In the genomic region with DNA sequence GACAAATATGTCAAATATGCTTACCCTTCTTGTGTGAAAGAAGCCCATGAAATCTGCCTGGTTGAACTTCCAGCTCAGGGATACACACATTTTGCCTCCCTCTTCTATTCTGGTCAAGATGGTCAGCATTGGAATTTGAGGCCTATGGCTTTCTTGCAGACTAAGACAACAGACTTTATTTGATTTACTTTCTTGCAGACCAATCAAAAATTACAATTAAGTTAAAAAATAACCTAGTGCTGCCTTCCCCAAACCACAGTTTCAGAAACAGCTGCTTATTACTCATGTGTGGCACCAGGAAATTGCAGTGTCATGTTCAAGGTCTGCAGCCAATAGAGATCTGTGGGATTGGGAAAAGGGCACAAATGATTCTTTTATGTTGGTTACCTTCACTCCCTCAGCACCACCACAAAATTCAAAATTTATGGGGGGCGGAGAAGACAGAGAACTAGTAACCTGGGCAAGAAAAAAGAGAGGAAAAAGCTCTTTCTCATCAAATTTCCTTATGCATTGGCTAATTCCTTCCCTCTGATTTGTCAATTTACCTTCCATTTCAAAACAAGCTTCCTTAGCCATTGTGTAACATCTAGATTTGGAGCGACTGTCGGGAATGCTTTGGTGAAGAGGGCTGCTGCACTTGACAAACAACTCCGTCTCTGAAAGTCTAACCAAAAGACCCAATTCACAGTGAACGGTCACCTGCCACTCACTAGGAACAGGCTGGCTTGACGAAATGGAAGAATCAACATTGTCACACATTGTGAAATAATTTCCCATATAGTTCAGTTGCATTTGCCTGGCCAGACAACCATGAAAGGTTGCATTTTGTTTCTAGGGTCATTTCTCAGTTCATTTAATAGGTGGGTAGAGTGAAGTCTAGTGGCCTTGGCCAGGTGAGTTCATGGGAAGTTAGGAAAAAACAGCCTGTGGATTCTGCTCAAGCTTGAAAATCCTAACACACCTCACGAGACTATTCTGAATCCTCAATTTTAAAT, we compare ENCODE assay signal across 10 cellular contexts.
DNase-seq lines count a peak whose midpoint lies in the region; ATAC-seq and TF ChIP-seq lines count a peak whose summit lies in the region.
"Had no signal": no experiment of that assay in that cellular context is flagged by ENCODE, and none has a peak within 500 bp of the region (broad histone marks: within the 10 kb centered on the region; RNA-seq: fewer than 3 reads in every experiment).

No MANE protein-coding gene starts in this region.

- no peaks in the 10 kb centered on the region for H3K36me3 ChIP-seq in adipocyte (ENCODE audit: control insufficient read depth, insufficient read depth, low read length, severe bottlenecking)
- peaks cover 3% of the 10 kb centered on the region for H3K36me3 ChIP-seq in lower lobe of right lung
- H3K36me3 ChIP-seq in heart right ventricle, result peaks cover 0 to 6% (median 0%) of the 10 kb centered on the region in 9 donors
- H3K36me3 ChIP-seq: thoracic aorta had no signal

- 78 to 97% methylated on average over 7 of the region's 7 CpGs for WGBS in heart right ventricle, 2 donors

- no peaks in the 10 kb centered on the region for H3K27me3 ChIP-seq in adipocyte (replicated peaks; ENCODE audit: control insufficient read depth, insufficient read depth, low read length)
- no peaks in the 10 kb centered on the region for H3K27me3 ChIP-seq in lower lobe of right lung (ENCODE audit: low read depth)
- H3K27me3 ChIP-seq in heart right ventricle, result no peaks in the 10 kb centered on the region

- H3K27ac ChIP-seq in lower lobe of right lung, result peak overlapping the region; percentile 28
- peak overlapping the region in 1 of 10 donors; percentile 11 for H3K27ac ChIP-seq in heart right ventricle

- H3K4me1 ChIP-seq in adipocyte (ENCODE audit: control insufficient read depth, insufficient read depth, low read length), result peaks cover 35% of the 10 kb centered on the region
- peaks cover 10% of the 10 kb centered on the region for H3K4me1 ChIP-seq in lower lobe of right lung
- H3K4me1 ChIP-seq in heart right ventricle, result peaks cover 0 to 19% (median 0%) of the 10 kb centered on the region in 9 donors

- DNase-seq in EH (ENCODE audit: low read depth) (peak; percentile 85), adipocyte (ENCODE audit: low read depth) (peak; percentile 57), lower lobe of right lung (no peak), heart right ventricle (no peak), OCI-M2 (lab: John Stamatoyannopoulos, UW; ENCODE audit: unreplicated experiment) (no peak), sciatic nerve (ENCODE audit: low spot score) (no peak), left cardiac atrium (no peak)
- DNase-seq: cortex of kidney had no signal

- TF ChIP-seq CTCF in lower lobe of right lung (IDR thresholded peaks at IDR 0.05) (no peak), heart right ventricle (IDR thresholded peaks at IDR 0.05) (no peak)

- H3K9me3 ChIP-seq in adipocyte (ENCODE audit: control insufficient read depth, low read length), result no peaks in the 10 kb centered on the region
- no peaks in the 10 kb centered on the region for H3K9me3 ChIP-seq in lower lobe of right lung
- no peaks in the 10 kb centered on the region for H3K9me3 ChIP-seq in heart right ventricle
- H3K9me3 ChIP-seq: thoracic aorta had no signal

- H3K9ac ChIP-seq in adipocyte (ENCODE audit: low read length), result peak overlapping the region; percentile 20

- H3K4me3 ChIP-seq in adipocyte (ENCODE audit: low read length), result no peak overlapping the region
- no peak overlapping the region for H3K4me3 ChIP-seq in lower lobe of right lung
- H3K4me3 ChIP-seq in heart right ventricle, result no peak overlapping the region
- H3K4me3 ChIP-seq: thoracic aorta had no signal

- intact Hi-C loops in lower lobe of right lung (cut with DNase I) (no loop called here), heart right ventricle (cut with DNase I) (no loop called here), sciatic nerve (cut with DNase I) (no loop called here), left cardiac atrium (cut with DNase I) (no loop called here)

- ATAC-seq in HG03060 (IDR thresholded peaks at IDR 0.05; ENCODE audit: low read depth, unreplicated experiment) (peak; percentile 56), lower lobe of right lung (peak; percentile 86 to 94), heart right ventricle (no peak), sciatic nerve (no peak), left cardiac atrium (no peak)

Comparison
In these comparisons a context has a peak if more than half of its experiments do, and no peak if none do; other contexts are left out.
1. DNase-seq: peak in EH (single experiment) and adipocyte (single experiment); none in lower lobe of right lung (single experiment), heart right ventricle (0 of 2), OCI-M2 (single experiment), sciatic nerve (single experiment) and left cardiac atrium (single experiment).
2. ATAC-seq: peak in HG03060 (single experiment) and lower lobe of right lung (2 of 2); none in heart right ventricle (0 of 8), sciatic nerve (single experiment) and left cardiac atrium (0 of 2).